ENCODE assay signal across 19 cellular contexts in the genomic region with DNA sequence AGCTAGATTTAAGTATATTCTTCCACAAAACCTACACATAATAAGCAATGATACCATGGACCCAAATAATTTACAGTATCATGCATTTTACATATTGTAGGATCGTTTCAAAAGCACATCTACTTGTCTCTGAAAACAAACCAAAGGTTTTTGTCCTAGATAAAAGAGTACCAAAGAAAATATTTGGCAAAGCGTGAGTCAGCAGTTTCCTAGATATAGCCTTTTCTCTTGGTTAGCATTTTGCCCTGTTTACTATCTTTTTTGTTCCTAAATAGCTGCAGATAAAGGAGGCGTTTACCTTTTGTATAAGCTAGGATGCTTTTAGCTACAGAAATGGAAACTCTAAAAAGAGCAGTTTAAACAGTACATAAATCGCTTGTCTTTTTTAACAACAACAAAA.
A peak's percentile ranks its signal among the peaks of the same experiment; 100 is the strongest.
DNase-seq lines count a peak whose midpoint lies in the region; ATAC-seq and TF ChIP-seq lines count a peak whose summit lies in the region.
"Had no signal": no experiment of that assay in that cellular context is flagged by ENCODE, and none has a peak within 500 bp of the region (broad histone marks: within the 10 kb centered on the region; RNA-seq: fewer than 3 reads in every experiment).

No MANE protein-coding gene starts in this region.

- H3K36me3 ChIP-seq in GM23248 (ENCODE audit: low read depth) (no peaks in the 10 kb centered on the region), MM.1S (replicated peaks; ENCODE audit: insufficient read depth, low read length) (no peaks in the 10 kb centered on the region), stomach (no peaks in the 10 kb centered on the region), right atrium auricular region (no peaks in the 10 kb centered on the region)
- H3K36me3 ChIP-seq: adrenal gland, prostate gland, SJCRH30 had no signal

- H2AFZ ChIP-seq in GM23248 (no peak overlapping the region), MM.1S (ENCODE audit: low read length) (peak overlapping the region; percentile 44; the same call in 1 of the 2 replicates)

- H3K4me1 ChIP-seq in GM23248 (ENCODE audit: insufficient read depth) (peaks cover 19% of the 10 kb centered on the region), MM.1S (ENCODE audit: low read length) (peaks cover 76% of the 10 kb centered on the region), stomach (peaks cover 0 to 13% (median 2%) of the 10 kb centered on the region in 4 donors), right atrium auricular region (peaks cover 0 to 13% of the 10 kb centered on the region in 2 donors)
- H3K4me1 ChIP-seq: adrenal gland, prostate gland had no signal

- ATAC-seq in left lobe of liver (peak; percentile 77), HG03457 (IDR thresholded peaks at IDR 0.05; ENCODE audit: unreplicated experiment) (no peak), HG02642 (IDR thresholded peaks at IDR 0.05; ENCODE audit: poor library complexity, unreplicated experiment) (no peak)
- ATAC-seq: T-helper 17 cell had no signal

- TF ChIP-seq CTCF in MM.1S (IDR thresholded peaks at IDR 0.05; ENCODE audit: low read length), result no peak
- TF ChIP-seq CTCF in astrocyte of the spinal cord (IDR thresholded peaks at IDR 0.05; ENCODE audit: low read depth, low read length), result no peak
- no peak for TF ChIP-seq CTCF in stomach (IDR thresholded peaks at IDR 0.05)
- TF ChIP-seq CTCF in right atrium auricular region (IDR thresholded peaks at IDR 0.05), result no peak

- TF ChIP-seq POLR2A in stomach (IDR thresholded peaks at IDR 0.05), result no peak

- H3K27ac ChIP-seq in GM23248 (no peak overlapping the region), MM.1S (ENCODE audit: low read length) (peak overlapping the region; percentile 77; the same call in 1 of the 2 replicates), stomach (no peak overlapping the region), right atrium auricular region (no peak overlapping the region)
- H3K27ac ChIP-seq: adrenal gland, prostate gland, SJCRH30 had no signal

- DNase-seq in GM23248 (peak; percentile 20), MM.1S (peak; percentile 35), astrocyte of the spinal cord (ENCODE audit: low read depth, low spot score) (peak; percentile 30), left lobe of liver (ENCODE audit: low spot score) (no peak), stomach (no peak), right atrium auricular region (ENCODE audit: low spot score) (no peak)
- DNase-seq: activated CD4-positive, alpha-beta T cell treated with anti-CD3 and anti-CD28 coated beads for 1 hour; activated effector memory CD4-positive, alpha-beta T cell treated with anti-CD3 and anti-CD28 coated beads, Interleukin-2, amount 50 U/mL, for 16 hours; adrenal gland; Calu3; effector memory CD4-positive, alpha-beta T cell; kidney glomerular epithelial cell; MV-4-11; NCI-H524; T-helper 17 cell had no signal

- H3K27me3 ChIP-seq in GM23248 (replicated peaks; ENCODE audit: insufficient read depth) (no peaks in the 10 kb centered on the region), MM.1S (replicated peaks; ENCODE audit: insufficient read depth, low read length) (no peaks in the 10 kb centered on the region), stomach (no peaks in the 10 kb centered on the region), right atrium auricular region (no peaks in the 10 kb centered on the region)
- H3K27me3 ChIP-seq: adrenal gland, SJCRH30 had no signal

- H3K79me2 ChIP-seq in GM23248 (ENCODE audit: insufficient read depth) (no peaks in the 10 kb centered on the region), MM.1S (ENCODE audit: low read length) (no peaks in the 10 kb centered on the region)

- H4K20me1 ChIP-seq in GM23248 (ENCODE audit: insufficient read depth) (no peaks in the 10 kb centered on the region), MM.1S (ENCODE audit: insufficient read depth, low read length) (no peaks in the 10 kb centered on the region)

- no peak for TF ChIP-seq EP300 in stomach (IDR thresholded peaks at IDR 0.05)

- H3K9me3 ChIP-seq in GM23248 (ENCODE audit: low read depth), result no peaks in the 10 kb centered on the region
- H3K9me3 ChIP-seq in MM.1S (replicated peaks; ENCODE audit: insufficient read depth, low read length), result no peaks in the 10 kb centered on the region
- H3K9me3 ChIP-seq in stomach, result no peaks in the 10 kb centered on the region
- no peaks in the 10 kb centered on the region for H3K9me3 ChIP-seq in right atrium auricular region
- H3K9me3 ChIP-seq: adrenal gland, prostate gland, SJCRH30 had no signal

- H3K4me2 ChIP-seq in GM23248 (ENCODE audit: unreplicated experiment) (no peak overlapping the region), MM.1S (ENCODE audit: low read depth, low read length) (peak overlapping the region; percentile 40; the same call in 1 of the 2 replicates)

- WGBS in GM23248 (ENCODE audit: low coverage in 1 of 2, low lambda C conversion rate in 2 of 2, missing lambda C conversion rate in 2 of 2), 2 experiments, result 72 to 75% methylated on average over 4 of the region's 4 CpGs
- 28 to 50% (median 43%) methylated on average over 4 of the region's 4 CpGs for WGBS in stomach, 5 donors

- intact Hi-C loops in stomach (cut with DNase I; ENCODE audit: low total_unique reads), result no loop called here

- H3K4me3 ChIP-seq in GM23248 (no peak overlapping the region), MM.1S (ENCODE audit: low read length) (no peak overlapping the region), astrocyte of the spinal cord (ENCODE audit: low read depth, low read length) (no peak overlapping the region), stomach (no peak overlapping the region), right atrium auricular region (no peak overlapping the region)
- H3K4me3 ChIP-seq: adrenal gland, prostate gland, SJCRH30 had no signal

- peaks cover 10% of the 10 kb centered on the region; the same call in 1 of the 2 replicates for H3F3A ChIP-seq in GM23248 (ENCODE audit: insufficient read depth)
- peaks cover 39% of the 10 kb centered on the region for H3F3A ChIP-seq in MM.1S (ENCODE audit: insufficient read depth, low read length)

- in situ Hi-C loops in GM23248 (cut with MboI), result no loop called here
- in situ Hi-C loops in astrocyte of the spinal cord (cut with HindIII; ENCODE audit: low sequenced_read_pairs), result no loop called here

- no peak overlapping the region for H3K9ac ChIP-seq in GM23248
- H3K9ac ChIP-seq in MM.1S (ENCODE audit: low read length), result peak overlapping the region; percentile 17; the same call in 1 of the 2 replicates

- H3K9me2 ChIP-seq in GM23248 (ENCODE audit: insufficient read depth) (no peaks in the 10 kb centered on the region), MM.1S (replicated peaks; ENCODE audit: insufficient read depth, low read length) (no peaks in the 10 kb centered on the region)

Comparison
In these comparisons a context has a peak if more than half of its experiments do, and no peak if none do; other contexts are left out.
1. DNase-seq: peak in GM23248 (single experiment), MM.1S (single experiment) and astrocyte of the spinal cord (single experiment); none in left lobe of liver (single experiment), stomach (single experiment) and right atrium auricular region (single experiment).